Comparison of ENCODE assay signal across 18 cellular contexts in the genomic region with DNA sequence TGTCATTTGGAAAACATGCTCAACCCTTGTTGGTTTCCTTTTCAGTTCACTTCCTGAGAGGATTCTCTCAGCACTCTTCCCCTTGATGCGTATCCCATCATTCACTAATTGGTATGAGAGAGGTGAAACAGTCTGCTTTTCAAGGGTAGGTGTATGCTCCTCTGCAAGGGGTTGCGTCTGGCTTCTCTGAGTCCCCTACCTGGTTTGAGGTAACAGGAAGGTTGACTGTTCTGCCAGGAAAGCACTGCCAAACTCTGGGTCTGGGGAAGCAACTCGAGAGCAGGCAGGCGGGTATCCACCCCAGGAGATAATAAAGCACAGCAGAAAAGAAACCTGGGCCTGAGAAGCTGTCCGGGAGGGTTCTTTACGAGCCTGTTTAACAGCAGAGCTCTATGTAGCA.
A peak's percentile ranks its signal among the peaks of the same experiment; 100 is the strongest.
DNase-seq lines count a peak whose midpoint lies in the region; ATAC-seq and TF ChIP-seq lines count a peak whose summit lies in the region.
"Had no signal": no experiment of that assay in that cellular context is flagged by ENCODE, and none has a peak within 500 bp of the region (broad histone marks: within the 10 kb centered on the region; RNA-seq: fewer than 3 reads in every experiment).

No MANE protein-coding gene starts in this region.

- no peak overlapping the region for H3K27ac ChIP-seq in H9 (ENCODE audit: insufficient read length, low read depth, low read length)
- H3K27ac ChIP-seq in spleen = no peak overlapping the region
- no peak overlapping the region for H3K27ac ChIP-seq in testis
- H3K27ac ChIP-seq: BLaER1, C4-2B had no signal

- no peak overlapping the region for H4K5ac ChIP-seq in H9 (ENCODE audit: insufficient read length, low read depth, low read length)

- intact Hi-C loops in spleen (cut with DNase I; ENCODE audit: low total_unique reads) (no loop called here), testis (cut with DNase I; ENCODE audit: low total_unique reads) (no loop called here)

- no peak overlapping the region for H3K56ac ChIP-seq in H9 (ENCODE audit: insufficient read length, low read depth, low read length)

- no peaks in the 10 kb centered on the region for H3K23me2 ChIP-seq in H9 (ENCODE audit: insufficient read length, low read depth, low read length, poor library complexity, severe bottlenecking)

- H3K4me3 ChIP-seq in spleen (no peak overlapping the region), testis (no peak overlapping the region)
- H3K4me3 ChIP-seq: BLaER1 had no signal

- no peak overlapping the region for H2BK5ac ChIP-seq in H9 (ENCODE audit: insufficient read length, low read length)

- H3K36me3 Mint-ChIP-seq in H9 (ENCODE audit: insufficient read depth in 1 of 3, low read depth in 3 of 3) = peaks cover 3 to 9% (median 4%) of the 10 kb centered on the region in 3 experiments; a peak in 6 of 7 replicates
- peaks cover 3% of the 10 kb centered on the region; the same call in 1 of the 2 replicates for H3K36me3 Mint-ChIP-seq in WTC11
- peaks cover 4% of the 10 kb centered on the region for H3K36me3 Mint-ChIP-seq in nephron progenitor cell (ENCODE audit: low read depth)
- H3K36me3 Mint-ChIP-seq: CD4-positive, CD25-positive, alpha-beta regulatory T cell; CD8-positive, alpha-beta T cell had no signal

- TF ChIP-seq POLR2A in spleen (IDR thresholded peaks at IDR 0.05) = no peak
- TF ChIP-seq POLR2A in testis (IDR thresholded peaks at IDR 0.05) = no peak

- ATAC-seq in WTC11 = peak; percentile 60; the same call in 1 of the 2 replicates
- ATAC-seq: CD8-positive, alpha-beta T cell had no signal

- H3K14ac ChIP-seq in H9 (ENCODE audit: insufficient read depth, low read length) = no peak overlapping the region

- TF ChIP-seq CTCF in H9 (conservative IDR thresholded peaks at IDR 0.05) (no peak), WTC11 (IDR thresholded peaks at IDR 0.05) (no peak), nephron progenitor cell (IDR thresholded peaks at IDR 0.05) (no peak), spleen (IDR thresholded peaks at IDR 0.05 in 8 of 11, conservative IDR thresholded peaks at IDR 0.05 in 3 of 11) (no peak), testis (IDR thresholded peaks at IDR 0.05) (no peak)

- H3K27me3 ChIP-seq in H9 (ENCODE audit: insufficient read depth, low read length) (no peaks in the 10 kb centered on the region), spleen (replicated peaks in 1 of 7) (peaks cover 0 to 7% (median 0%) of the 10 kb centered on the region in 7 donors), testis (no peaks in the 10 kb centered on the region)

- peak overlapping the region; percentile 26 for H2BK20ac ChIP-seq in H9 (ENCODE audit: low read depth, low read length, poor library complexity, severe bottlenecking)

- no peak overlapping the region for H3K18ac ChIP-seq in H9 (ENCODE audit: insufficient read length, low read depth, low read length)

- H3K79me2 ChIP-seq in H9 (ENCODE audit: insufficient read depth, low read length) = no peaks in the 10 kb centered on the region

- H3K4me3 Mint-ChIP-seq in H9 (no peak overlapping the region), WTC11 (no peak overlapping the region), nephron progenitor cell (no peak overlapping the region)
- H3K4me3 Mint-ChIP-seq: CD4-positive, CD25-positive, alpha-beta regulatory T cell; CD8-positive, alpha-beta T cell had no signal

- no peaks in the 10 kb centered on the region for H3K36me3 ChIP-seq in spleen
- H3K36me3 ChIP-seq in testis (ENCODE audit: low read depth, missing control alignments) = no peaks in the 10 kb centered on the region
- H3K36me3 ChIP-seq: BLaER1 had no signal

- H3K4ac ChIP-seq in H9 (ENCODE audit: low read depth, low read length) = no peak overlapping the region

- H3K4me2 ChIP-seq in H9 (ENCODE audit: insufficient read depth, insufficient read length, low read length) = no peak overlapping the region
- H3K4me2 ChIP-seq: BLaER1 had no signal

- H4K8ac ChIP-seq in H9 (replicated peaks; ENCODE audit: insufficient read length, low read depth, low read length) = no peak overlapping the region

- no peak overlapping the region for H3K23ac ChIP-seq in H9 (ENCODE audit: insufficient read length, low read depth, low read length)

- peaks cover 51 to 65% of the 10 kb centered on the region in 2 experiments for H3K9me3 Mint-ChIP-seq in H9
- 0 out of 2 replicates have a peak, but pooled peaks cover 2% of the 10 kb centered on the region for H3K9me3 Mint-ChIP-seq in WTC11
- peaks cover 21% of the 10 kb centered on the region for H3K9me3 Mint-ChIP-seq in nephron progenitor cell
- H3K9me3 Mint-ChIP-seq: CD4-positive, CD25-positive, alpha-beta regulatory T cell; CD8-positive, alpha-beta T cell had no signal

- H2AFZ ChIP-seq in H9 (ENCODE audit: low read length) = no peak overlapping the region

- CTCF ChIA-PET in WTC11 (lab: Charles Lee) = interaction anchor here (0.8 to 1.0 kb wide), 2 partner anchors 9 to 21 kb away, joined by 3 read pairs; no protein-coding TSS in a partner anchor

- no peaks in the 10 kb centered on the region for H3K79me1 ChIP-seq in H9 (ENCODE audit: insufficient read depth, low read depth, low read length, poor library complexity, severe bottlenecking)

- no peak overlapping the region for H2BK120ac ChIP-seq in H9 (ENCODE audit: low read depth, low read length, poor library complexity, severe bottlenecking)

- WGBS in H9 (ENCODE audit: extremely low coverage, insufficient read length, low lambda C conversion rate) = no CpG with 5 or more reads among the region's 6 CpGs
- WGBS in spleen, 5 donors = 60 to 93% (median 85%) methylated on average over 6 of the region's 6 CpGs
- 92 to 93% methylated on average over 6 of the region's 6 CpGs for WGBS in testis, 2 donors

- peaks cover 3% of the 10 kb centered on the region; the same call in 1 of the 2 replicates for H3K27me3 Mint-ChIP-seq in H9 (ENCODE audit: low read depth)
- peaks cover 16% of the 10 kb centered on the region for H3K27me3 Mint-ChIP-seq in WTC11 (ENCODE audit: low read depth)
- peaks cover 8% of the 10 kb centered on the region for H3K27me3 Mint-ChIP-seq in nephron progenitor cell (ENCODE audit: low read depth, poor library complexity)

- H3T11ph ChIP-seq in H9 (ENCODE audit: low read length) = no peak overlapping the region

- POLR2A ChIA-PET in WTC11 (lab: Charles Lee) = interaction anchor here (0.7 kb wide), 1 partner anchor 52 kb away, joined by 3 read pairs; no protein-coding TSS in a partner anchor

- H3K9ac ChIP-seq in H9 (ENCODE audit: extremely low read depth, insufficient read length, low read length) = no peak overlapping the region
- H3K9ac ChIP-seq: BLaER1 had no signal

- H3K4me1 Mint-ChIP-seq in H9 = peaks cover 31 to 38% of the 10 kb centered on the region in 2 experiments
- peaks cover 49% of the 10 kb centered on the region for H3K4me1 Mint-ChIP-seq in WTC11
- peaks cover 32% of the 10 kb centered on the region for H3K4me1 Mint-ChIP-seq in nephron progenitor cell
- H3K4me1 Mint-ChIP-seq: CD4-positive, CD25-positive, alpha-beta regulatory T cell had no signal

- H2BK12ac ChIP-seq in H9 (ENCODE audit: insufficient read length, low read depth, low read length) = no peak overlapping the region

- DNase-seq in ELF-1 (ENCODE audit: low read depth, low spot score) (peak; percentile 32), H9 (no peak), WTC11 (ENCODE audit: low spot score) (no peak), nephron progenitor cell (no peak), spleen (no peak), putamen (ENCODE audit: low spot score) (no peak), testis (no peak)
- DNase-seq: Caco-2; CD4-positive, CD25-positive, alpha-beta regulatory T cell; CD8-positive, alpha-beta T cell; DMS 273 treated with DMSO at 0.1 percent for 48 hours; DMS79; EL; GF-D8; GOT3; HCEC 1CT had no signal

- H3K27ac Mint-ChIP-seq in H9 (peak overlapping the region in 1 of 3 experiments; percentile 53; a peak in 2 of 7 replicates), WTC11 (peak overlapping the region; percentile 80; the same call in 1 of the 2 replicates), nephron progenitor cell (peak overlapping the region; percentile 89)
- H3K27ac Mint-ChIP-seq: CD4-positive, CD25-positive, alpha-beta regulatory T cell; CD8-positive, alpha-beta T cell had no signal

- H3K4me1 ChIP-seq in H9 (ENCODE audit: insufficient read depth, low read length) = peaks cover 8% of the 10 kb centered on the region
- H3K4me1 ChIP-seq in spleen = no peaks in the 10 kb centered on the region
- H3K4me1 ChIP-seq in testis = no peaks in the 10 kb centered on the region
- H3K4me1 ChIP-seq: BLaER1, Caco-2 had no signal

- H2BK15ac ChIP-seq in H9 (ENCODE audit: low read depth, low read length) = no peak overlapping the region

- H2AK5ac ChIP-seq in H9 (ENCODE audit: insufficient read length, low read length) = no peak overlapping the region

- no peaks in the 10 kb centered on the region for H3K9me3 ChIP-seq in H9 (ENCODE audit: control insufficient read depth, low read depth, low read length)
- no peaks in the 10 kb centered on the region for H3K9me3 ChIP-seq in spleen
- no peaks in the 10 kb centered on the region for H3K9me3 ChIP-seq in testis
- H3K9me3 ChIP-seq: BLaER1, Caco-2 had no signal

- no peaks in the 10 kb centered on the region for H4K20me1 ChIP-seq in H9 (ENCODE audit: control insufficient read depth, insufficient read depth, insufficient read length)
- H4K20me1 ChIP-seq: BLaER1 had no signal

- H4K91ac ChIP-seq in H9 (ENCODE audit: insufficient read length, low read depth, low read length) = no peak overlapping the region

TF ChIP-seq in WTC11, 78 proteins besides CTCF, POLR2A, EP300 and RAD21 (continues in another document):
- TF ChIP-seq NR3C1 (CRISPR knock-in tag; conservative IDR thresholded peaks at IDR 0.05; ENCODE audit: low read depth) (no peak), ZBTB43 (CRISPR knock-in tag; IDR thresholded peaks at IDR 0.05) (no peak)
- TF ChIP-seq, protein P1, sequence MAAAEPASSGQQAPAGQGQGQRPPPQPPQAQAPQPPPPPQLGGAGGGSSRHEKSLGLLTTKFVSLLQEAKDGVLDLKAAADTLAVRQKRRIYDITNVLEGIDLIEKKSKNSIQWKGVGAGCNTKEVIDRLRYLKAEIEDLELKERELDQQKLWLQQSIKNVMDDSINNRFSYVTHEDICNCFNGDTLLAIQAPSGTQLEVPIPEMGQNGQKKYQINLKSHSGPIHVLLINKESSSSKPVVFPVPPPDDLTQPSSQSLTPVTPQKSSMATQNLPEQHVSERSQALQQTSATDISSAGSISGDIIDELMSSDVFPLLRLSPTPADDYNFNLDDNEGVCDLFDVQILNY (CRISPR knock-in tag; IDR thresholded peaks at IDR 0.05) = no peak
